Comparison of ENCODE assay signal across 8 cellular contexts in genomic region chr5:138575194-138576015, GRCh38. TPM values are rescaled to one million over a fixed set of nuclear protein-coding genes. Genes with fewer than 3 reads are reported as not detected.
DNase-seq lines count a peak whose midpoint lies in the region; ATAC-seq, FAIRE-seq and TF ChIP-seq lines count a peak whose summit lies in the region.

TSS of gene HSPA9 (minus strand) at chr5:138575401. CDS start at chr5:138575318, 83 bp downstream.

- TF ChIP-seq CTCF in astrocyte (IDR thresholded peaks at IDR 0.05; ENCODE audit: insufficient read depth, low read depth, low read length) = no peak
- TF ChIP-seq CTCF in uterus (IDR thresholded peaks at IDR 0.05) = peak in 2 of 4 experiments; percentile 3 to 33

- H3K9ac ChIP-seq in astrocyte (ENCODE audit: low read length) = peak within 1 kb of the TSS; percentile 99

- H3K36me3 ChIP-seq in astrocyte (ENCODE audit: insufficient read depth, low read length) (peaks cover 19% of the 10 kb centered on the region), uterus (no peaks in the 10 kb centered on the region)

- peaks cover 2% of the 10 kb centered on the region for H3K9me3 Mint-ChIP-seq in astrocyte (ENCODE audit: unreplicated experiment)

- peaks cover 37% of the 10 kb centered on the region for H4K20me1 ChIP-seq in astrocyte (ENCODE audit: insufficient read depth, low read length)

- peak within 1 kb of the TSS; percentile 92 for H3K4me2 ChIP-seq in astrocyte (ENCODE audit: low read length)

- no peaks in the 10 kb centered on the region for H3K27me3 Mint-ChIP-seq in astrocyte (ENCODE audit: low read depth, unreplicated experiment)

- H3K4me3 ChIP-seq in astrocyte (ENCODE audit: insufficient read depth, low read depth, low read length) (peak within 1 kb of the TSS; percentile 98), right cardiac atrium (ENCODE audit: low read length) (peak within 1 kb of the TSS; percentile 79), uterus (peak within 1 kb of the TSS; percentile 79 to 96)

- DNase-seq in NCI-H2029 (lab: John Stamatoyannopoulos, UW) (peak; percentile 99), T-helper 22 cell (ENCODE audit: low read depth) (peak; percentile 96), astrocyte (ENCODE audit: low read depth) (peak; percentile 99), right cardiac atrium (peak; percentile 98 to 99 (median 99)), pulmonary artery endothelial cell (ENCODE audit: low read depth, low spot score) (peak; percentile 99), uterus (peak; percentile 98 to 99)

- intact Hi-C loops in right cardiac atrium (cut with DNase I) = no loop called here
- intact Hi-C loops in uterus (cut with DNase I; ENCODE audit: low total_unique reads) = loop anchor here (5.0 kb wide), 1 partner anchor 177 kb away; the partner anchor contains the start of gene CTNNA1

- H2AFZ ChIP-seq in astrocyte (ENCODE audit: low read depth, low read length) = peak within 1 kb of the TSS; percentile 90

- TF ChIP-seq POLR2A in GM18505 (IDR thresholded peaks at IDR 0.05; ENCODE audit: borderline replicate concordance, extremely low read depth, insufficient read depth, insufficient read length) = peak; percentile 88
- TF ChIP-seq POLR2A in uterus (IDR thresholded peaks at IDR 0.05) = peak; percentile 80 to 82

- H3K27ac ChIP-seq in astrocyte (ENCODE audit: low read depth, low read length) (peak within 1 kb of the TSS; percentile 100), right cardiac atrium (ENCODE audit: low read length) (peak within 1 kb of the TSS; percentile 96), uterus (peak within 1 kb of the TSS; percentile 93 to 98)

- peak within 1 kb of the TSS; percentile 96 for H3K4me3 Mint-ChIP-seq in astrocyte (ENCODE audit: unreplicated experiment)

- ATAC-seq in GM18505 (IDR thresholded peaks at IDR 0.05; ENCODE audit: unreplicated experiment) = peak; percentile 84
- peak; percentile 73 for ATAC-seq in HG02973 (IDR thresholded peaks at IDR 0.05; ENCODE audit: unreplicated experiment)
- ATAC-seq in right cardiac atrium = peak; percentile 98

- H3K27ac Mint-ChIP-seq in astrocyte (ENCODE audit: unreplicated experiment) = peak within 1 kb of the TSS; percentile 100

- H3K27me3 ChIP-seq in astrocyte (ENCODE audit: insufficient read depth, low read length) (no peaks in the 10 kb centered on the region), right cardiac atrium (ENCODE audit: control insufficient read depth, insufficient read depth) (no peaks in the 10 kb centered on the region), uterus (no peaks in the 10 kb centered on the region)

- under 1% methylated on average over 73 of the region's 73 CpGs for WGBS in right cardiac atrium

- peaks cover 48% of the 10 kb centered on the region for H3K79me2 ChIP-seq in astrocyte (ENCODE audit: insufficient read depth, low read length)

- H3K9me3 ChIP-seq in astrocyte (ENCODE audit: insufficient read depth, low read depth, low read length) = no peaks in the 10 kb centered on the region
- H3K9me3 ChIP-seq in right cardiac atrium (ENCODE audit: control insufficient read depth, low read length) = no peaks in the 10 kb centered on the region
- H3K9me3 ChIP-seq in uterus = no peaks in the 10 kb centered on the region

- H3K4me1 ChIP-seq in astrocyte (ENCODE audit: insufficient read depth, low read length) (peaks cover 6% of the 10 kb centered on the region), right cardiac atrium (ENCODE audit: control insufficient read depth, insufficient read depth, low read length) (no peaks in the 10 kb centered on the region), uterus (peaks cover 0 to 10% of the 10 kb centered on the region in 2 donors)

- peak; percentile 86 for FAIRE-seq in astrocyte (lab: Jason Lieb, UNC)

- peaks cover 9% of the 10 kb centered on the region for H3K4me1 Mint-ChIP-seq in astrocyte (ENCODE audit: low read depth, unreplicated experiment)

- H3K36me3 Mint-ChIP-seq in astrocyte (ENCODE audit: low read depth, unreplicated experiment) = peaks cover 11% of the 10 kb centered on the region

RNA-seq across cellular contexts. Expression of gene HSPA9, which starts in this region (rescaled TPM):
- total RNA-seq in astrocyte = 266 and 271 TPM in 2 replicates
- total RNA-seq in right cardiac atrium = 100 to 1,000 TPM; 198 to 242 (median 239) TPM
- 170 TPM for polyA plus RNA-seq in right cardiac atrium
- total RNA-seq in pulmonary artery endothelial cell = 297 and 407 TPM in 2 replicates
- total RNA-seq in uterus = 100 to 1,000 TPM; 128 to 254 (median 154) TPM

Comparison
In these comparisons a context has a peak if more than half of its experiments do, and no peak if none do; other contexts are left out.
1. Peak in every context shown above with its lines: DNase-seq, ATAC-seq, H3K4me3 ChIP-seq and H3K27ac ChIP-seq.